Comparison of ENCODE assay signal across 23 cellular contexts in genomic region chr2:85254540-85255261, GRCh38.
DNase-seq lines count a peak whose midpoint lies in the region; ATAC-seq, FAIRE-seq and TF ChIP-seq lines count a peak whose summit lies in the region.
"Had no signal": no experiment of that assay in that cellular context is flagged by ENCODE, and none has a peak within 500 bp of the region (broad histone marks: within the 10 kb centered on the region; RNA-seq: fewer than 3 reads in every experiment).

No MANE protein-coding gene starts in this region.

- no peak overlapping the region for H3K56ac ChIP-seq in IMR-90 (ENCODE audit: extremely low read depth, insufficient read depth, low read length)

- H3K4me2 ChIP-seq in IMR-90 (ENCODE audit: low read depth, low read length) = no peak overlapping the region

- H3K9me3 Mint-ChIP-seq in brain = peaks cover 0 to 2% (median 0%) of the 10 kb centered on the region in 5 experiments
- H3K9me3 Mint-ChIP-seq: CD4-positive, alpha-beta T cell; HFFc6; stimulated activated naive B cell treated with anti-CD40 and anti-IgM and Interleukin-4, amounts not matched to agents 10 μg/mL and 1 μg/mL and 100 μg/mL, for 72 hours; T-helper 1 cell treated with Interleukin-12 subunit alpha and Interleukin-12 subunit beta and Interleukin-4 antibody, amounts not matched to agents 30 μg/mL and 1 μg/mL, for 36 hours had no signal

- peak overlapping the region; percentile 1; the same call in 1 of the 2 replicates for H3K23ac ChIP-seq in IMR-90 (ENCODE audit: low read depth, low read length)

- BruUV-seq in A673 (replicated peaks; lab: Mats Ljungman, UMichigan) (no TSS peak), IMR-90 (replicated peaks; lab: Mats Ljungman, UMichigan) (no TSS peak)

- peaks cover 84% of the 10 kb centered on the region for H3K4me1 Mint-ChIP-seq in brain

- CTCF ChIA-PET in A673 (lab: Charles Lee) (no interaction called here), IMR-90 (lab: Yijun Ruan, JAX) (no interaction called here)

- DNase-seq in A673 (ENCODE audit: low spot score) = no peak
- DNase-seq in IMR-90 = no peak
- no peak for DNase-seq in SIG-M5 (lab: John Stamatoyannopoulos, UW)
- DNase-seq in nucleus accumbens (lab: John Stamatoyannopoulos, UW) = no peak
- no peak for DNase-seq in amygdala (lab: John Stamatoyannopoulos, UW)
- DNase-seq in urothelium cell line (ENCODE audit: low spot score) = no peak
- DNase-seq: ACHN; activated CD4-positive, CD25-positive, alpha-beta regulatory T cell; body of pancreas; CD4-positive, alpha-beta T cell; dorsolateral prefrontal cortex; head of caudate nucleus; HFFc6; Kasumi-1; kidney glomerular epithelial cell; psoas muscle; RPMI8226; stimulated activated naive B cell treated with anti-CD40 and anti-IgM and Interleukin-4, amounts not matched to agents 10 μg/mL and 1 μg/mL and 100 μg/mL, for 72 hours; upper lobe of right lung had no signal

- intact Hi-C loops in A673 (cut with micrococcal nuclease; ENCODE audit: unreplicated experiment) (no loop called here), IMR-90 (cut with micrococcal nuclease) (no loop called here)

- dilution Hi-C loops in IMR-90 (cut with HindIII; ENCODE audit: low sequenced_read_pairs, unreplicated experiment) = no loop called here

- WGBS in IMR-90 (ENCODE audit: extremely low coverage in 2 of 2, insufficient read length in 1 of 2), 2 experiments = 87% methylated on average over 7 of the region's 11 CpGs; no CpG with 5 or more reads in 1 of the 2 experiments
- 74 to 82% methylated on average over 7 to 11 of the region's 11 CpGs for WGBS in mesodermal cell (ENCODE audit: insufficient coverage in 2 of 2), 2 experiments

- H3K18ac ChIP-seq in IMR-90 (ENCODE audit: low read depth, low read length) = no peak overlapping the region

- H3K79me1 ChIP-seq in IMR-90 (ENCODE audit: low read depth in 1 of 2, low read length in 2 of 2) = peaks cover 24 to 88% of the 10 kb centered on the region in 2 experiments; a peak in 3 of 4 replicates

- peak overlapping the region; percentile 16; the same call in 1 of the 2 replicates for H4K5ac ChIP-seq in IMR-90 (ENCODE audit: low read depth, low read length)

- H4K20me1 ChIP-seq in IMR-90 (ENCODE audit: insufficient read depth, low read length) = no peaks in the 10 kb centered on the region

- H2AK5ac ChIP-seq in IMR-90 (ENCODE audit: low read depth, low read length) = peak overlapping the region; percentile 3; the same call in 1 of the 2 replicates

- TF ChIP-seq POLR2A in IMR-90 (IDR thresholded peaks at IDR 0.05; ENCODE audit: low read depth, low read length) = no peak

- no peak for ATAC-seq in IMR-90 (ENCODE audit: low read depth)
- ATAC-seq: body of pancreas; stimulated activated naive B cell treated with anti-CD40 and anti-IgM and Interleukin-4, amounts not matched to agents 10 μg/mL and 1 μg/mL and 100 μg/mL, for 72 hours; upper lobe of right lung had no signal

- H2BK20ac ChIP-seq in IMR-90 (ENCODE audit: low read depth, low read length) = no peak overlapping the region; the same call in 1 of the 2 replicates

- no peak for TF ChIP-seq RAD21 in IMR-90 (IDR thresholded peaks at IDR 0.05; ENCODE audit: low read length)

- peak overlapping the region; percentile 50; the same call in 1 of the 3 replicates for H2BK15ac ChIP-seq in IMR-90 (ENCODE audit: low read depth, low read length)

- no peak overlapping the region for H3K9ac ChIP-seq in IMR-90 (ENCODE audit: low read depth, low read length)

- H3K4me3 Mint-ChIP-seq in brain = peak overlapping the region in 4 of 5 experiments; percentile 25 to 80 (median 78)
- H3K4me3 Mint-ChIP-seq: CD4-positive, alpha-beta T cell; stimulated activated naive B cell treated with anti-CD40 and anti-IgM and Interleukin-4, amounts not matched to agents 10 μg/mL and 1 μg/mL and 100 μg/mL, for 72 hours; T-helper 1 cell treated with Interleukin-12 subunit alpha and Interleukin-12 subunit beta and Interleukin-4 antibody, amounts not matched to agents 30 μg/mL and 1 μg/mL, for 36 hours had no signal

- H3K4me1 ChIP-seq in A673 (ENCODE audit: insufficient read depth, low read length, poor library complexity, severe bottlenecking) (peaks cover 70% of the 10 kb centered on the region), IMR-90 (ENCODE audit: control insufficient read depth, insufficient read depth, low read length) (peaks cover 37% of the 10 kb centered on the region), mesodermal cell (ENCODE audit: control insufficient read depth, insufficient read depth, low read length, poor library complexity, severe bottlenecking) (peaks cover 69% of the 10 kb centered on the region)

- H2AFZ ChIP-seq in IMR-90 (replicated peaks; ENCODE audit: low read length, poor library complexity) = no peak overlapping the region

- H3K9me3 ChIP-seq in A673 (ENCODE audit: low read depth, low read length, poor library complexity, severe bottlenecking) (no peaks in the 10 kb centered on the region), IMR-90 (ENCODE audit: control insufficient read depth, insufficient read depth, low read length) (no peaks in the 10 kb centered on the region), mesodermal cell (ENCODE audit: control insufficient read depth, low read length) (no peaks in the 10 kb centered on the region)
- H3K9me3 ChIP-seq: body of pancreas, esophagus muscularis mucosa, psoas muscle, upper lobe of right lung had no signal

- H3K14ac ChIP-seq in IMR-90 (replicated peaks; ENCODE audit: low read depth, low read length) = no peak overlapping the region; the same call in 1 of the 2 replicates

- H3K9me1 ChIP-seq in IMR-90 (ENCODE audit: insufficient read depth, low read length) = peaks cover 17% of the 10 kb centered on the region

- peak overlapping the region; percentile 58 for H3K27ac ChIP-seq in A673 (ENCODE audit: low read depth, low read length, poor library complexity, severe bottlenecking)
- H3K27ac ChIP-seq in IMR-90 (ENCODE audit: insufficient read depth, low read length) = no peak overlapping the region
- peak overlapping the region; percentile 99 for H3K27ac ChIP-seq in mesodermal cell (ENCODE audit: low read depth, low read length, severe bottlenecking)
- H3K27ac ChIP-seq: psoas muscle, upper lobe of right lung had no signal

- H3K36me3 ChIP-seq in A673 (ENCODE audit: insufficient read depth, low read length, poor library complexity, severe bottlenecking) (no peaks in the 10 kb centered on the region), IMR-90 (ENCODE audit: control insufficient read depth, insufficient read depth, low read length) (no peaks in the 10 kb centered on the region), mesodermal cell (ENCODE audit: control insufficient read depth, insufficient read depth, low read length) (no peaks in the 10 kb centered on the region)
- H3K36me3 ChIP-seq: esophagus muscularis mucosa, upper lobe of right lung had no signal

- peak overlapping the region; percentile 22 for H3K4ac ChIP-seq in IMR-90 (ENCODE audit: low read depth, low read length)

- TF ChIP-seq CTCF in A673 (conservative IDR thresholded peaks at IDR 0.05; ENCODE audit: low read depth, low read length) (no peak), IMR-90 (conservative IDR thresholded peaks at IDR 0.05; ENCODE audit: low read depth, low read length) (no peak), brain (conservative IDR thresholded peaks at IDR 0.05) (no peak)

- POLR2A ChIA-PET in A673 (lab: Charles Lee; ENCODE audit: low non-redundant PET) = interaction anchor here (0.6 kb wide), 1 partner anchor 281 kb away, joined by 5 read pairs; no protein-coding TSS in a partner anchor
- POLR2A ChIA-PET in IMR-90 (lab: Charles Lee; ENCODE audit: unreplicated experiment) = no interaction called here

- H4K8ac ChIP-seq in IMR-90 (ENCODE audit: low read depth in 2 of 2, low read length in 2 of 2) = peak overlapping the region in 1 of 2 experiments; percentile 23; a peak in 1 of 4 replicates

- H2BK5ac ChIP-seq in IMR-90 (ENCODE audit: low read depth, low read length, poor library complexity, severe bottlenecking) = no peak overlapping the region

- H3K4me3 ChIP-seq in A673 (ENCODE audit: low read depth, low read length, poor library complexity, severe bottlenecking) (no peak overlapping the region), IMR-90 (ENCODE audit: insufficient read depth, low read depth, low read length) (no peak overlapping the region), mesodermal cell (ENCODE audit: extremely low read depth, insufficient read depth, low read length, poor library complexity, severe bottlenecking) (no peak overlapping the region)
- H3K4me3 ChIP-seq: body of pancreas, psoas muscle, upper lobe of right lung had no signal

- H3K27me3 Mint-ChIP-seq in brain = peaks cover 5% of the 10 kb centered on the region
- H3K27me3 Mint-ChIP-seq: CD4-positive, alpha-beta T cell; stimulated activated naive B cell treated with anti-CD40 and anti-IgM and Interleukin-4, amounts not matched to agents 10 μg/mL and 1 μg/mL and 100 μg/mL, for 72 hours had no signal

- H2AK9ac ChIP-seq in IMR-90 (replicated peaks; ENCODE audit: low read depth, low read length, poor library complexity) = peak overlapping the region; percentile 45

- in situ Hi-C loops in IMR-90 (cut with MboI; ENCODE audit: low sequenced_read_pairs) = no loop called here

- no peaks in the 10 kb centered on the region for H3K36me3 Mint-ChIP-seq in brain
- H3K36me3 Mint-ChIP-seq: stimulated activated naive B cell treated with anti-CD40 and anti-IgM and Interleukin-4, amounts not matched to agents 10 μg/mL and 1 μg/mL and 100 μg/mL, for 72 hours had no signal

- no peaks in the 10 kb centered on the region for H3K27me3 ChIP-seq in A673 (replicated peaks; ENCODE audit: insufficient read depth, low read depth, low read length, poor library complexity)
- H3K27me3 ChIP-seq in IMR-90 (ENCODE audit: control insufficient read depth, insufficient read depth, low read length) = no peaks in the 10 kb centered on the region
- H3K27me3 ChIP-seq: body of pancreas, dorsolateral prefrontal cortex, esophagus muscularis mucosa, upper lobe of right lung had no signal

- no peak for FAIRE-seq in urothelium cell line (lab: Jason Lieb, UNC)

- peak overlapping the region; percentile 54; the same call in 1 of the 2 replicates for H2BK120ac ChIP-seq in IMR-90 (ENCODE audit: low read depth, low read length)

- peak overlapping the region; percentile 5 to 98 (median 96) for H3K27ac Mint-ChIP-seq in brain
- H3K27ac Mint-ChIP-seq: CD4-positive, alpha-beta T cell; HFFc6; stimulated activated naive B cell treated with anti-CD40 and anti-IgM and Interleukin-4, amounts not matched to agents 10 μg/mL and 1 μg/mL and 100 μg/mL, for 72 hours; T-helper 1 cell treated with Interleukin-12 subunit alpha and Interleukin-12 subunit beta and Interleukin-4 antibody, amounts not matched to agents 30 μg/mL and 1 μg/mL, for 36 hours had no signal

- H4K91ac ChIP-seq in IMR-90 (ENCODE audit: insufficient read depth, low read depth, low read length) = peak overlapping the region; percentile 96; the same call in 1 of the 2 replicates
